17 cellular contexts compared by ENCODE assay signal in genomic region chr5:95667219-95667618, GRCh38. TPM values are rescaled to one million over a fixed set of nuclear protein-coding genes. Genes with fewer than 3 reads are reported as not detected.
DNase-seq lines count a peak whose midpoint lies in the region; ATAC-seq and TF ChIP-seq lines count a peak whose summit lies in the region.
"Had no signal": no experiment of that assay in that cellular context is flagged by ENCODE, and none has a peak within 500 bp of the region (broad histone marks: within the 10 kb centered on the region; RNA-seq: fewer than 3 reads in every experiment).

No MANE protein-coding gene starts in this region.

- DNase-seq in activated CD4-positive, alpha-beta T cell treated with anti-CD3 and anti-CD28 coated beads, Interleukin-2, amount 10 ng/mL, durations not matched to agents 24 days and 14 days: peak; percentile 8
- no peak for DNase-seq in activated CD4-positive, alpha-beta T cell treated with anti-CD3 and anti-CD28 coated beads for 48 hours
- DNase-seq in OCI-M1 (lab: John Stamatoyannopoulos, UW): peak; percentile 28
- DNase-seq in body of pancreas: peak in 3 of 4 donors; percentile 19 to 39 (median 37)
- no peak for DNase-seq in activated T-helper 1 cell treated with anti-CD3 and anti-CD28 coated beads, Interleukin-12 subunit alpha, Interleukin-12 subunit beta, Interleukin-2, Interleukin-4 antibody, amounts not matched to agents 30 ng/mL and 10 ng/mL and 1 ng/mL, durations not matched to agents 14 hours and 24 hours and 36 hours (ENCODE audit: low spot score)
- DNase-seq in natural killer cell: no peak
- DNase-seq: DND-41, NCI-H1436, NCI-H2029 treated with DMSO at 0.1 percent for 48 hours, NCI-H2171 treated with DMSO at 0.1 percent for 48 hours, NCI-H774, SHP77 had no signal

- H3K9me3 ChIP-seq in body of pancreas: no peaks in the 10 kb centered on the region
- H3K9me3 ChIP-seq: BLaER1 treated with 17β-estradiol and CSF1 and Interleukin-3, amounts not matched to agents 10 nM and 100 nM had no signal

- intact Hi-C loops in activated CD4-positive, alpha-beta T cell treated with anti-CD3 and anti-CD28 coated beads, Interleukin-2, amount 10 ng/mL, durations not matched to agents 24 days and 14 days (cut with micrococcal nuclease): no loop called here
- intact Hi-C loops in body of pancreas (cut with DNase I): loop anchor here (10.0 kb wide), 1 partner anchor 68 kb away; the partner anchor contains the start of gene RHOBTB3
- intact Hi-C loops in activated T-helper 1 cell treated with anti-CD3 and anti-CD28 coated beads, Interleukin-12 subunit alpha, Interleukin-12 subunit beta, Interleukin-2, Interleukin-4 antibody, amounts not matched to agents 30 ng/mL and 10 ng/mL and 1 ng/mL, durations not matched to agents 14 hours and 24 hours and 36 hours (cut with micrococcal nuclease): no loop called here
- intact Hi-C loops in natural killer cell (cut with micrococcal nuclease): no loop called here

- no peaks in the 10 kb centered on the region for H3K36me3 Mint-ChIP-seq in activated CD4-positive, alpha-beta T cell treated with anti-CD3 and anti-CD28 coated beads, Interleukin-2, amount 10 ng/mL, durations not matched to agents 24 days and 14 days (ENCODE audit: low read depth)
- no peaks in the 10 kb centered on the region for H3K36me3 Mint-ChIP-seq in activated T-helper 17 cell treated with anti-CD3 and anti-CD28 coated beads, Interleukin-2, amount 50 U/mL, for 72 hours (ENCODE audit: low read depth)
- H3K36me3 Mint-ChIP-seq in activated T-helper 1 cell treated with anti-CD3 and anti-CD28 coated beads, Interleukin-12 subunit alpha, Interleukin-12 subunit beta, Interleukin-2, Interleukin-4 antibody, amounts not matched to agents 30 ng/mL and 10 ng/mL and 1 ng/mL, durations not matched to agents 14 hours and 24 hours and 36 hours (ENCODE audit: low read depth): no peaks in the 10 kb centered on the region
- no peaks in the 10 kb centered on the region for H3K36me3 Mint-ChIP-seq in natural killer cell

- H3K27ac Mint-ChIP-seq in activated CD4-positive, alpha-beta T cell treated with anti-CD3 and anti-CD28 coated beads, Interleukin-2, amount 10 ng/mL, durations not matched to agents 24 days and 14 days: no peak overlapping the region
- H3K27ac Mint-ChIP-seq in activated T-helper 17 cell treated with anti-CD3 and anti-CD28 coated beads, Interleukin-2, amount 50 U/mL, for 72 hours: no peak overlapping the region
- no peak overlapping the region for H3K27ac Mint-ChIP-seq in activated T-helper 1 cell treated with anti-CD3 and anti-CD28 coated beads, Interleukin-12 subunit alpha, Interleukin-12 subunit beta, Interleukin-2, Interleukin-4 antibody, amounts not matched to agents 30 ng/mL and 10 ng/mL and 1 ng/mL, durations not matched to agents 14 hours and 24 hours and 36 hours
- no peak overlapping the region for H3K27ac Mint-ChIP-seq in natural killer cell

- H3K9me3 Mint-ChIP-seq in activated CD4-positive, alpha-beta T cell treated with anti-CD3 and anti-CD28 coated beads, Interleukin-2, amount 10 ng/mL, durations not matched to agents 24 days and 14 days: no peaks in the 10 kb centered on the region
- no peaks in the 10 kb centered on the region for H3K9me3 Mint-ChIP-seq in activated T-helper 17 cell treated with anti-CD3 and anti-CD28 coated beads, Interleukin-2, amount 50 U/mL, for 72 hours
- no peaks in the 10 kb centered on the region for H3K9me3 Mint-ChIP-seq in activated T-helper 1 cell treated with anti-CD3 and anti-CD28 coated beads, Interleukin-12 subunit alpha, Interleukin-12 subunit beta, Interleukin-2, Interleukin-4 antibody, amounts not matched to agents 30 ng/mL and 10 ng/mL and 1 ng/mL, durations not matched to agents 14 hours and 24 hours and 36 hours
- H3K9me3 Mint-ChIP-seq in natural killer cell: no peaks in the 10 kb centered on the region

- H3K36me3 ChIP-seq in body of pancreas (replicated peaks in 1 of 2; ENCODE audit: insufficient read depth in 1 of 2, low read depth in 2 of 2): no peaks in the 10 kb centered on the region
- H3K36me3 ChIP-seq: BLaER1 treated with 17β-estradiol and CSF1 and Interleukin-3, amounts not matched to agents 10 nM and 100 nM had no signal

- H3K27ac ChIP-seq in body of pancreas: peak overlapping the region in 3 of 4 donors; percentile 4 to 68 (median 52)
- H3K27ac ChIP-seq: BLaER1 treated with 17β-estradiol and CSF1 and Interleukin-3, amounts not matched to agents 10 nM and 100 nM had no signal

- H3K4me3 ChIP-seq in body of pancreas: no peak overlapping the region
- H3K4me3 ChIP-seq: BLaER1 treated with 17β-estradiol and CSF1 and Interleukin-3, amounts not matched to agents 10 nM and 100 nM had no signal

- peaks cover 17% of the 10 kb centered on the region for H3K27me3 Mint-ChIP-seq in activated CD4-positive, alpha-beta T cell treated with anti-CD3 and anti-CD28 coated beads, Interleukin-2, amount 10 ng/mL, durations not matched to agents 24 days and 14 days
- no peaks in the 10 kb centered on the region for H3K27me3 Mint-ChIP-seq in activated T-helper 17 cell treated with anti-CD3 and anti-CD28 coated beads, Interleukin-2, amount 50 U/mL, for 72 hours
- H3K27me3 Mint-ChIP-seq in activated T-helper 1 cell treated with anti-CD3 and anti-CD28 coated beads, Interleukin-12 subunit alpha, Interleukin-12 subunit beta, Interleukin-2, Interleukin-4 antibody, amounts not matched to agents 30 ng/mL and 10 ng/mL and 1 ng/mL, durations not matched to agents 14 hours and 24 hours and 36 hours (ENCODE audit: insufficient read depth): peaks cover 21% of the 10 kb centered on the region
- no peaks in the 10 kb centered on the region for H3K27me3 Mint-ChIP-seq in natural killer cell (ENCODE audit: low read depth in 2 of 2)

- no peak overlapping the region for H3K4me3 Mint-ChIP-seq in activated CD4-positive, alpha-beta T cell treated with anti-CD3 and anti-CD28 coated beads, Interleukin-2, amount 10 ng/mL, durations not matched to agents 24 days and 14 days
- no peak overlapping the region for H3K4me3 Mint-ChIP-seq in activated T-helper 17 cell treated with anti-CD3 and anti-CD28 coated beads, Interleukin-2, amount 50 U/mL, for 72 hours
- no peak overlapping the region for H3K4me3 Mint-ChIP-seq in activated T-helper 1 cell treated with anti-CD3 and anti-CD28 coated beads, Interleukin-12 subunit alpha, Interleukin-12 subunit beta, Interleukin-2, Interleukin-4 antibody, amounts not matched to agents 30 ng/mL and 10 ng/mL and 1 ng/mL, durations not matched to agents 14 hours and 24 hours and 36 hours
- H3K4me3 Mint-ChIP-seq in natural killer cell: no peak overlapping the region

- H3K27me3 ChIP-seq in body of pancreas: no peaks in the 10 kb centered on the region
- H3K27me3 ChIP-seq: BLaER1 treated with 17β-estradiol and CSF1 and Interleukin-3, amounts not matched to agents 10 nM and 100 nM had no signal

- ATAC-seq in body of pancreas (peak; percentile 62), GM18505 (IDR thresholded peaks at IDR 0.05; ENCODE audit: unreplicated experiment) (no peak), natural killer cell (no peak)
- no peak for ATAC-seq in activated T-helper 17 cell treated with anti-CD3 and anti-CD28 coated beads, Interleukin-2, amount 50 U/mL, for 72 hours (replicated peaks)

- 34 to 37% methylated on average over 3 of the region's 3 CpGs for WGBS in body of pancreas, 2 donors

- no peak for TF ChIP-seq POLR2A in body of pancreas (IDR thresholded peaks at IDR 0.05)
- TF ChIP-seq POLR2A in GM18505 (IDR thresholded peaks at IDR 0.05; ENCODE audit: borderline replicate concordance, extremely low read depth, insufficient read depth, insufficient read length): no peak

- H3K4me1 Mint-ChIP-seq in activated CD4-positive, alpha-beta T cell treated with anti-CD3 and anti-CD28 coated beads, Interleukin-2, amount 10 ng/mL, durations not matched to agents 24 days and 14 days: peaks cover 2% of the 10 kb centered on the region
- no peaks in the 10 kb centered on the region for H3K4me1 Mint-ChIP-seq in activated T-helper 17 cell treated with anti-CD3 and anti-CD28 coated beads, Interleukin-2, amount 50 U/mL, for 72 hours
- no peaks in the 10 kb centered on the region for H3K4me1 Mint-ChIP-seq in activated T-helper 1 cell treated with anti-CD3 and anti-CD28 coated beads, Interleukin-12 subunit alpha, Interleukin-12 subunit beta, Interleukin-2, Interleukin-4 antibody, amounts not matched to agents 30 ng/mL and 10 ng/mL and 1 ng/mL, durations not matched to agents 14 hours and 24 hours and 36 hours (ENCODE audit: low read depth)
- no peaks in the 10 kb centered on the region for H3K4me1 Mint-ChIP-seq in natural killer cell

- H3K4me1 ChIP-seq in body of pancreas: peaks cover 17% of the 10 kb centered on the region

- TF ChIP-seq CTCF in body of pancreas (IDR thresholded peaks at IDR 0.05) (no peak), natural killer cell (IDR thresholded peaks at IDR 0.05) (no peak)

RNA-seq across cellular contexts. Expression of gene SPATA9, which starts 15.6 kb away (rescaled TPM):
- not detected in 2 replicates for total RNA-seq in activated CD4-positive, alpha-beta T cell treated with anti-CD3 and anti-CD28 coated beads, Interleukin-2, amount 10 ng/mL, durations not matched to agents 24 days and 14 days
- total RNA-seq in body of pancreas (not detected), natural killer cell (1 to 10 TPM; 1.3 to 2.1 (median 2.0) TPM)
- not detected for total RNA-seq in activated T-helper 17 cell treated with anti-CD3 and anti-CD28 coated beads, Interleukin-2, amount 50 U/mL, for 72 hours
- not detected in 2 replicates for total RNA-seq in activated T-helper 1 cell treated with anti-CD3 and anti-CD28 coated beads, Interleukin-12 subunit alpha, Interleukin-12 subunit beta, Interleukin-2, Interleukin-4 antibody, amounts not matched to agents 30 ng/mL and 10 ng/mL and 1 ng/mL, durations not matched to agents 14 hours and 24 hours and 36 hours
- total RNA-seq: A172 had no signal

RNA-seq across cellular contexts. Expression of gene RFESD, which starts 20.6 kb away (rescaled TPM):
- total RNA-seq in activated CD4-positive, alpha-beta T cell treated with anti-CD3 and anti-CD28 coated beads, Interleukin-2, amount 10 ng/mL, durations not matched to agents 24 days and 14 days: 4.0 and 4.2 TPM in 2 replicates
- total RNA-seq in body of pancreas (1 to 10 TPM in 1 of 2 donors, not detected in 1; 9.3 TPM), natural killer cell (1 to 10 TPM in 2 of 3 donors, under 1 TPM in 1; 0.96 to 1.5 (median 1.4) TPM)
- 1 to 10 TPM; 4.2 to 9.3 TPM for total RNA-seq in activated T-helper 17 cell treated with anti-CD3 and anti-CD28 coated beads, Interleukin-2, amount 50 U/mL, for 72 hours
- 3.0 and 6.0 TPM in 2 replicates for total RNA-seq in activated T-helper 1 cell treated with anti-CD3 and anti-CD28 coated beads, Interleukin-12 subunit alpha, Interleukin-12 subunit beta, Interleukin-2, Interleukin-4 antibody, amounts not matched to agents 30 ng/mL and 10 ng/mL and 1 ng/mL, durations not matched to agents 14 hours and 24 hours and 36 hours

RNA-seq across cellular contexts. Expression of gene GPR150, which starts 47.3 kb away (rescaled TPM):
- total RNA-seq in activated CD4-positive, alpha-beta T cell treated with anti-CD3 and anti-CD28 coated beads, Interleukin-2, amount 10 ng/mL, durations not matched to agents 24 days and 14 days: 0.33 and 0.56 TPM in 2 replicates
- total RNA-seq in body of pancreas (1 to 10 TPM; 3.3 to 6.0 TPM), natural killer cell (under 1 TPM; 0.63 to 0.97 (median 0.89) TPM)
- total RNA-seq in activated T-helper 17 cell treated with anti-CD3 and anti-CD28 coated beads, Interleukin-2, amount 50 U/mL, for 72 hours: under 1 TPM; 0.35 to 0.61 TPM
- 0.22 and 0.26 TPM in 2 replicates for total RNA-seq in activated T-helper 1 cell treated with anti-CD3 and anti-CD28 coated beads, Interleukin-12 subunit alpha, Interleukin-12 subunit beta, Interleukin-2, Interleukin-4 antibody, amounts not matched to agents 30 ng/mL and 10 ng/mL and 1 ng/mL, durations not matched to agents 14 hours and 24 hours and 36 hours
- total RNA-seq: A172, NCI-H460 had no signal

Comparison
In these comparisons a context has a peak if more than half of its experiments do, and no peak if none do; other contexts are left out.
1. DNase-seq: peak in activated CD4-positive, alpha-beta T cell treated with anti-CD3 and anti-CD28 coated beads, Interleukin-2, amount 10 ng/mL, durations not matched to agents 24 days and 14 days (single experiment), OCI-M1 (single experiment) and body of pancreas (3 of 4); none in activated CD4-positive, alpha-beta T cell treated with anti-CD3 and anti-CD28 coated beads for 48 hours (single experiment), activated T-helper 1 cell treated with anti-CD3 and anti-CD28 coated beads, Interleukin-12 subunit alpha, Interleukin-12 subunit beta, Interleukin-2, Interleukin-4 antibody, amounts not matched to agents 30 ng/mL and 10 ng/mL and 1 ng/mL, durations not matched to agents 14 hours and 24 hours and 36 hours (single experiment) and natural killer cell (single experiment).